ENCODE assay signal across 1 cellular context in the genomic region with DNA sequence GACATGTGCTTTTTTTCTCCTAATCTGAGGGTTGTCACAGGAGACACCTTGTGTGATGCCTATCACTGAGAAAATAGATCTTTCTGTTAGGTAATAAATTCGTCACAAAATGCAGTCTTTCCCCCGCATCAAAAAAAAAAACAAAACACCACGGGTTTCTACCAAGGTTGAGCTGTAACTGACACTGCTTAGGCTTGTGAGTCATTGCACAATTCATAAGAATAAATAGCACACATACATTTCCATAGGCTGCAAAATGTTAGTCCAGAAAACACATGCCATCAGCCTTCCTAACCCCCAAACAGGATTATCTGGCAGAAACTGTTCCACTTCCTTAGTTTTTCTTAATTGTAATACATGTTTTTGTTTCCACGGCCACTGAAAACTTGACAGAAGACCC.
TF ChIP-seq lines count a peak whose summit lies in the region.

No MANE protein-coding gene starts in this region.

TF ChIP-seq in GM23338, 12 proteins besides CTCF, POLR2A, EP300 and RAD21 (continued from another document):
- TF ChIP-seq NANOG (IDR thresholded peaks at IDR 0.05; ENCODE audit: borderline replicate concordance) (no peak), CREB1 (CRISPR knock-in tag; IDR thresholded peaks at IDR 0.05; ENCODE audit: low read depth) (no peak), EZH2phosphoT487 (IDR thresholded peaks at IDR 0.05; ENCODE audit: unreplicated experiment) (no peak), POLR2AphosphoS5 (IDR thresholded peaks at IDR 0.05; ENCODE audit: low read depth) (no peak), ZNF331 (CRISPR knock-in tag; IDR thresholded peaks at IDR 0.05; ENCODE audit: low read depth) (no peak), JUNB (IDR thresholded peaks at IDR 0.05; ENCODE audit: unreplicated experiment) (no peak), ETS1 (IDR thresholded peaks at IDR 0.05) (no peak), EZH2 (IDR thresholded peaks at IDR 0.05; ENCODE audit: low read depth, unreplicated experiment) (no peak)
- TF ChIP-seq, protein P1, sequence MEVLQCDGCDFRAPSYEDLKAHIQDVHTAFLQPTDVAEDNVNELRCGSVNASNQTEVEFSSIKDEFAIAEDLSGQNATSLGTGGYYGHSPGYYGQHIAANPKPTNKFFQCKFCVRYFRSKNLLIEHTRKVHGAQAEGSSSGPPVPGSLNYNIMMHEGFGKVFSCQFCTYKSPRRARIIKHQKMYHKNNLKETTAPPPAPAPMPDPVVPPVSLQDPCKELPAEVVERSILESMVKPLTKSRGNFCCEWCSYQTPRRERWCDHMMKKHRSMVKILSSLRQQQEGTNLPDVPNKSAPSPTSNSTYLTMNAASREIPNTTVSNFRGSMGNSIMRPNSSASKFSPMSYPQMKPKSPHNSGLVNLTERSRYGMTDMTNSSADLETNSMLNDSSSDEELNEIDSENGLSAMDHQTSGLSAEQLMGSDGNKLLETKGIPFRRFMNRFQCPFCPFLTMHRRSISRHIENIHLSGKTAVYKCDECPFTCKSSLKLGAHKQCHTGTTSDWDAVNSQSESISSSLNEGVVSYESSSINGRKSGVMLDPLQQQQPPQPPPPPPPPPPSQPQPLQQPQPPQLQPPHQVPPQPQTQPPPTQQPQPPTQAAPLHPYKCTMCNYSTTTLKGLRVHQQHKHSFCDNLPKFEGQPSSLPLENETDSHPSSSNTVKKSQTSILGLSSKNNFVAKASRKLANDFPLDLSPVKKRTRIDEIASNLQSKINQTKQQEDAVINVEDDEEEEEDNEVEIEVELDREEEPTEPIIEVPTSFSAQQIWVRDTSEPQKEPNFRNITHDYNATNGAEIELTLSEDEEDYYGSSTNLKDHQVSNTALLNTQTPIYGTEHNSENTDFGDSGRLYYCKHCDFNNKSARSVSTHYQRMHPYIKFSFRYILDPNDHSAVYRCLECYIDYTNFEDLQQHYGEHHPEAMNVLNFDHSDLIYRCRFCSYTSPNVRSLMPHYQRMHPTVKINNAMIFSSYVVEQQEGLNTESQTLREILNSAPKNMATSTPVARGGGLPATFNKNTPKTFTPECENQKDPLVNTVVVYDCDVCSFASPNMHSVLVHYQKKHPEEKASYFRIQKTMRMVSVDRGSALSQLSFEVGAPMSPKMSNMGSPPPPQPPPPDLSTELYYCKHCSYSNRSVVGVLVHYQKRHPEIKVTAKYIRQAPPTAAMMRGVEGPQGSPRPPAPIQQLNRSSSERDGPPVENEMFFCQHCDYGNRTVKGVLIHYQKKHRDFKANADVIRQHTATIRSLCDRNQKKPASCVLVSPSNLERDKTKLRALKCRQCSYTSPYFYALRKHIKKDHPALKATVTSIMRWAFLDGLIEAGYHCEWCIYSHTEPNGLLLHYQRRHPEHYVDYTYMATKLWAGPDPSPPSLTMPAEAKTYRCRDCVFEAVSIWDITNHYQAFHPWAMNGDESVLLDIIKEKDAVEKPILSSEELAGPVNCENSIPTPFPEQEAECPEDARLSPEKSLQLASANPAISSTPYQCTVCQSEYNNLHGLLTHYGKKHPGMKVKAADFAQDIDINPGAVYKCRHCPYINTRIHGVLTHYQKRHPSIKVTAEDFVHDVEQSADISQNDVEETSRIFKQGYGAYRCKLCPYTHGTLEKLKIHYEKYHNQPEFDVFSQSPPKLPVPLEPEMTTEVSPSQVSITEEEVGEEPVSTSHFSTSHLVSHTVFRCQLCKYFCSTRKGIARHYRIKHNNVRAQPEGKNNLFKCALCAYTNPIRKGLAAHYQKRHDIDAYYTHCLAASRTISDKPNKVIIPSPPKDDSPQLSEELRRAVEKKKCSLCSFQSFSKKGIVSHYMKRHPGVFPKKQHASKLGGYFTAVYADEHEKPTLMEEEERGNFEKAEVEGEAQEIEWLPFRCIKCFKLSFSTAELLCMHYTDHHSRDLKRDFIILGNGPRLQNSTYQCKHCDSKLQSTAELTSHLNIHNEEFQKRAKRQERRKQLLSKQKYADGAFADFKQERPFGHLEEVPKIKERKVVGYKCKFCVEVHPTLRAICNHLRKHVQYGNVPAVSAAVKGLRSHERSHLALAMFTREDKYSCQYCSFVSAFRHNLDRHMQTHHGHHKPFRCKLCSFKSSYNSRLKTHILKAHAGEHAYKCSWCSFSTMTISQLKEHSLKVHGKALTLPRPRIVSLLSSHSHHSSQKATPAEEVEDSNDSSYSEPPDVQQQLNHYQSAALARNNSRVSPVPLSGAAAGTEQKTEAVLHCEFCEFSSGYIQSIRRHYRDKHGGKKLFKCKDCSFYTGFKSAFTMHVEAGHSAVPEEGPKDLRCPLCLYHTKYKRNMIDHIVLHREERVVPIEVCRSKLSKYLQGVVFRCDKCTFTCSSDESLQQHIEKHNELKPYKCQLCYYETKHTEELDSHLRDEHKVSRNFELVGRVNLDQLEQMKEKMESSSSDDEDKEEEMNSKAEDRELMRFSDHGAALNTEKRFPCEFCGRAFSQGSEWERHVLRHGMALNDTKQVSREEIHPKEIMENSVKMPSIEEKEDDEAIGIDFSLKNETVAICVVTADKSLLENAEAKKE (CRISPR knock-in tag; IDR thresholded peaks at IDR 0.05): no peak
